Comparison of ENCODE assay signal across 23 cellular contexts in the genomic region with DNA sequence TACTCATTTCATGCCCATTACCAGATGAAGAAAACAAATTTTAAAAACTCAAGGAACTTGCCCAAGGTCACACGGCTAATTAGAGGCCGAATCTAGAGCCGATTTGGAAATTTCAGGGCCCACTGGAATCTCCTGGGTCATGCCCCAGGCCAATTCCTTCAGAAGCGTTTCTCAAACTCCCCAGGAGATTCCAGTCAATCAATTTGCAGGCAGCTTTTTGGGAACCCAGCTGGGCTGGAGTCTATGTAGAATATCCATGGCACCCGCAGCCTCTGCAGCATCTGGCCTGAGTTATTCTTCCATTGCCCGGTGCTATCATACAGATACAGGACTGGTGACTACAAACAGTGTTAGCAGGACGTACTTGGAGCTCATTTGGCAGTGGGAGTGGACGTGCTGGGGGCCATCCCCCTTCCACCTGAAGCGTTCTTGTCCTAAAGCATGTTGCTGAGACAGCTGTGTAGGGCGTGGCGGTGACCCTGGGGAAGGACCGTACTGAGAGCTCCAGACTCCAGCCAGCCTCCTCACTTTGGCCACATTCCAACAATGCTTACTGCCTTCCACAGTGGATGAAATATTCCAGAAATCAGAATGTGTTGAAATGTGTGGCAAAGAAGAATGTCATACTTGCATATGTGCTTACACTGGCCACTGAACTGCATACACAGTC. TPM values are rescaled to one million over a fixed set of nuclear protein-coding genes. Genes with fewer than 3 reads are reported as not detected.
DNase-seq lines count a peak whose midpoint lies in the region; ATAC-seq and TF ChIP-seq lines count a peak whose summit lies in the region.
"Had no signal": no experiment of that assay in that cellular context is flagged by ENCODE, and none has a peak within 500 bp of the region (broad histone marks: within the 10 kb centered on the region; RNA-seq: fewer than 3 reads in every experiment).

No MANE protein-coding gene starts in this region.

- H3K27me3 ChIP-seq in right cardiac atrium (ENCODE audit: control insufficient read depth, insufficient read depth) = no peaks in the 10 kb centered on the region
- H3K27me3 ChIP-seq in mesenchymal stem cell (ENCODE audit: control insufficient read depth in 1 of 2, insufficient read depth in 1 of 2, low read length in 2 of 2) = peaks cover 76 to 96% of the 10 kb centered on the region in 2 experiments
- H3K27me3 ChIP-seq in colonic mucosa = no peaks in the 10 kb centered on the region

- WGBS in right cardiac atrium = 60% methylated on average over 12 of the region's 12 CpGs
- 75% methylated on average over 9 of the region's 12 CpGs for WGBS in mesenchymal stem cell

- no peak overlapping the region for H2BK120ac ChIP-seq in mesenchymal stem cell (ENCODE audit: low read depth, low read length)

- H3K18ac ChIP-seq in mesenchymal stem cell (ENCODE audit: low read depth in 1 of 2, low read length in 2 of 2) = no peak overlapping the region

- no peak overlapping the region for H4K91ac ChIP-seq in mesenchymal stem cell (ENCODE audit: low read length)

- H3K4me3 Mint-ChIP-seq in chondrocyte (ENCODE audit: unreplicated experiment) = no peak overlapping the region
- H3K4me3 Mint-ChIP-seq: CD4-positive, alpha-beta memory T cell; H9 had no signal

- intact Hi-C loops in left ventricle myocardium superior (cut with micrococcal nuclease) (loop anchor here (10.0 kb wide), 1 partner anchor 92 kb away; no protein-coding TSS in a partner anchor), right cardiac atrium (cut with DNase I) (loop anchor here in 2 of 4 donors (10.0 kb wide), 1 partner anchor 92 kb away; no protein-coding TSS in a partner anchor), colonic mucosa (cut with DNase I) (loop anchor here (5.0 kb wide), 1 partner anchor 110 kb away; no protein-coding TSS in a partner anchor), head of caudate nucleus (cut with DNase I) (no loop called here)

- H3K23ac ChIP-seq in mesenchymal stem cell (ENCODE audit: low read length in 2 of 2) = no peak overlapping the region

- H3K27me3 Mint-ChIP-seq in chondrocyte (ENCODE audit: low read depth) = peaks cover 19% of the 10 kb centered on the region
- H3K27me3 Mint-ChIP-seq: CD4-positive, alpha-beta memory T cell had no signal

- H3K4me1 ChIP-seq in right cardiac atrium (ENCODE audit: control insufficient read depth, insufficient read depth, low read length) (peaks cover 2% of the 10 kb centered on the region), mesenchymal stem cell (ENCODE audit: control insufficient read depth, insufficient read depth, low read depth, low read length) (peaks cover 24% of the 10 kb centered on the region), colonic mucosa (no peaks in the 10 kb centered on the region)

- no peak overlapping the region for H2BK5ac ChIP-seq in mesenchymal stem cell (ENCODE audit: low read depth, low read length, poor library complexity, severe bottlenecking)

- peak; percentile 28 for ATAC-seq in left ventricle myocardium superior
- no peak for ATAC-seq in right cardiac atrium

- no peaks in the 10 kb centered on the region for H3K36me3 ChIP-seq in mesenchymal stem cell (ENCODE audit: control insufficient read depth in 1 of 2, insufficient read depth in 2 of 2, low read depth in 1 of 2, low read length in 2 of 2)
- no peaks in the 10 kb centered on the region for H3K36me3 ChIP-seq in colonic mucosa

- no peak overlapping the region for H3K9ac ChIP-seq in mesenchymal stem cell (ENCODE audit: low read length)
- no peak overlapping the region for H3K9ac ChIP-seq in colonic mucosa (ENCODE audit: low read depth in 2 of 2, low read length in 2 of 2)

- H3K27ac Mint-ChIP-seq in chondrocyte (ENCODE audit: unreplicated experiment) = peak overlapping the region; percentile 66
- H3K27ac Mint-ChIP-seq: H9 had no signal

- no peaks in the 10 kb centered on the region for H3K79me1 ChIP-seq in mesenchymal stem cell (replicated peaks; ENCODE audit: low read length, poor library complexity, severe bottlenecking)

- H3K9me3 ChIP-seq in right cardiac atrium (ENCODE audit: control insufficient read depth, low read length) = no peaks in the 10 kb centered on the region
- no peaks in the 10 kb centered on the region for H3K9me3 ChIP-seq in mesenchymal stem cell (ENCODE audit: control insufficient read depth, low read length)
- H3K9me3 ChIP-seq in colonic mucosa = no peaks in the 10 kb centered on the region

- H4K8ac ChIP-seq in mesenchymal stem cell (ENCODE audit: low read length) = no peak overlapping the region

- no peak overlapping the region for H3K14ac ChIP-seq in mesenchymal stem cell (ENCODE audit: low read length in 2 of 2)

- H3K4ac ChIP-seq in mesenchymal stem cell (ENCODE audit: low read depth in 1 of 2, low read length in 2 of 2) = no peak overlapping the region

- H2BK15ac ChIP-seq in mesenchymal stem cell (ENCODE audit: low read depth, poor library complexity, severe bottlenecking) = no peak overlapping the region

- DNase-seq in left ventricle myocardium superior (peak; percentile 57), right cardiac atrium (no peak), chondrocyte (ENCODE audit: low spot score) (no peak), mesenchymal stem cell (peak; percentile 12), NCI-H1417 treated with DMSO at 0.1 percent for 48 hours (lab: John Stamatoyannopoulos, UW) (no peak), colonic mucosa (no peak), head of caudate nucleus (no peak), coronary artery (ENCODE audit: low spot score) (no peak)
- DNase-seq: CD4-positive, alpha-beta memory T cell; GF-D8; H9; IMR-90; Karpas-422; NCI-H1092; NCI-H146; NCI-H2029 treated with DMSO at 0.1 percent for 48 hours; NCI-H2171; NCI-H748 treated with DMSO at 0.1 percent for 48 hours; SHP77 treated with DMSO at 0.1 percent for 48 hours had no signal

- H3K27ac ChIP-seq in right cardiac atrium (ENCODE audit: low read length) (no peak overlapping the region), mesenchymal stem cell (ENCODE audit: low read length, poor library complexity, severe bottlenecking) (no peak overlapping the region), colonic mucosa (no peak overlapping the region), coronary artery (no peak overlapping the region)

- TF ChIP-seq CTCF in chondrocyte (IDR thresholded peaks at IDR 0.05) (no peak), colonic mucosa (IDR thresholded peaks at IDR 0.05) (no peak), coronary artery (IDR thresholded peaks at IDR 0.05) (no peak)

- no peak overlapping the region for H2AK5ac ChIP-seq in mesenchymal stem cell (ENCODE audit: low read length, severe bottlenecking)

- H3K4me1 Mint-ChIP-seq in chondrocyte (ENCODE audit: low read depth) = peaks cover 45% of the 10 kb centered on the region

- H2AFZ ChIP-seq in mesenchymal stem cell (ENCODE audit: low read depth, low read length) = no peak overlapping the region

- H3K4me2 ChIP-seq in mesenchymal stem cell (ENCODE audit: low read length, poor library complexity, severe bottlenecking) = no peak overlapping the region

- no peaks in the 10 kb centered on the region for H3K36me3 Mint-ChIP-seq in chondrocyte (ENCODE audit: low read depth)
- H3K36me3 Mint-ChIP-seq: CD4-positive, alpha-beta memory T cell had no signal

- H2BK12ac ChIP-seq in mesenchymal stem cell (ENCODE audit: low read length in 2 of 2) = no peak overlapping the region

- no peaks in the 10 kb centered on the region for H3K9me3 Mint-ChIP-seq in chondrocyte (ENCODE audit: low read depth)
- H3K9me3 Mint-ChIP-seq: CD4-positive, alpha-beta memory T cell; H9 had no signal

- H3K4me3 ChIP-seq in right cardiac atrium (ENCODE audit: low read length) (no peak overlapping the region), mesenchymal stem cell (ENCODE audit: insufficient read depth in 1 of 2, low read depth in 1 of 2, low read length in 2 of 2) (no peak overlapping the region), colonic mucosa (no peak overlapping the region), coronary artery (no peak overlapping the region)

RNA-seq across cellular contexts. Expression of a gene that starts 38.3 kb away (rescaled TPM):
- total RNA-seq in left ventricle myocardium superior (11.1 TPM), right cardiac atrium (10 to 100 TPM in 1 of 4 donors, 1 to 10 TPM in 3; 3.6 to 11.5 (median 5.8) TPM), chondrocyte (0.51 to 1.6 TPM (median 1.6 TPM) in 3 replicates), colonic mucosa (10 to 100 TPM; 13.8 to 60.0 TPM)
- 5.7 TPM for polyA plus RNA-seq in right cardiac atrium
- 3.1 TPM for polyA plus RNA-seq in mesenchymal stem cell (2013, experiment 1 of 2)
- polyA plus RNA-seq in mesenchymal stem cell (2013, experiment 2 of 2) = 3.1 TPM
- total RNA-seq: RPMI7951 had no signal

RNA-seq across cellular contexts. Expression of a gene that starts 58.0 kb away (rescaled TPM):
- total RNA-seq in left ventricle myocardium superior = 5.3 TPM
- 1 to 10 TPM; 1.2 to 2.2 (median 1.7) TPM for total RNA-seq in right cardiac atrium
- 2.6 TPM for polyA plus RNA-seq in right cardiac atrium
- total RNA-seq in chondrocyte = 1.3 to 6.0 TPM in 2 of 3 replicates, not detected in the other
- not detected for polyA plus RNA-seq in mesenchymal stem cell (2013, experiment 1 of 2)
- not detected for polyA plus RNA-seq in mesenchymal stem cell (2013, experiment 2 of 2)
- total RNA-seq in colonic mucosa = 1,000 to 10,000 TPM; 2,373 to 4,154 TPM
- total RNA-seq: CD4-positive, alpha-beta memory T cell; IMR-90; MCF 10A; NCI-H460 had no signal
- polyA plus RNA-seq: BJ; CD4-positive, alpha-beta memory T cell; IMR-90 had no signal

Comparison
In these comparisons a context has a peak if more than half of its experiments do, and no peak if none do; other contexts are left out.
1. DNase-seq: peak in left ventricle myocardium superior (single experiment) and mesenchymal stem cell (single experiment); none in right cardiac atrium (0 of 3), chondrocyte (single experiment), NCI-H1417 treated with DMSO at 0.1 percent for 48 hours (single experiment), colonic mucosa (single experiment), head of caudate nucleus (0 of 42) and coronary artery (single experiment).
2. RNA of a gene that starts 58.0 kb away (total RNA-seq): 2,373 to 4,154 TPM in colonic mucosa; 5.3 TPM in left ventricle myocardium superior (single experiment), 1.2 to 2.2 TPM in right cardiac atrium and 1.3 to 6.0 TPM in chondrocyte; every median in the first group is over 100 times any median in the second.